Comparison of ENCODE assay signal across 9 cellular contexts in the genomic region with DNA sequence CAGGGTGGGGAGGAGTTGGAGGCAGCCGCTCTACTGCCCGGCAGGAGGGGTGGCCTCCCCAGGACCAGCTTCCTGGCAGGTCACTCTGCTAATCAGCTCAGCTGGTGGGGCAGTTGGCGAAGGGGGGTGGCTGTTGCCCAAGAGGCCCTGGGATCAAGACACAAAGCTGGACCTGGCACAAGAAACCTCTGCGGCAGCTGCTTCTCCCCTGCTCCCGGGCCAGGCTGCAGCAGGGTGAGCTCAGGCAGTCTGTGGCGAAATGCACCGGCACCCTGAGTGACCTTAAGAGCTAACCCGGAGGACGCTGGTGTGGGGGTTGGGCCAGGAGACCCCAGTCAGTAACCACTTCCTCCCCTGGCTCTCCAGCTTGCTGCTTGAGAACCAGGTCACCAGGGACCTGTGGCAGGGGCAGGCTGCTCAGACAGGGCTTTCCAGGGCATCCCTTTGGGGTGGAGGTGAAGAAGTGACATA. TPM values are rescaled to one million over a fixed set of nuclear protein-coding genes. Genes with fewer than 3 reads are reported as not detected.
DNase-seq lines count a peak whose midpoint lies in the region; ATAC-seq and TF ChIP-seq lines count a peak whose summit lies in the region.
"Had no signal": no experiment of that assay in that cellular context is flagged by ENCODE, and none has a peak within 500 bp of the region (broad histone marks: within the 10 kb centered on the region; RNA-seq: fewer than 3 reads in every experiment).

No MANE protein-coding gene starts in this region.

- H3K27ac ChIP-seq in OCI-LY7 (ENCODE audit: low read depth, low read length, poor library complexity, severe bottlenecking) (no peak overlapping the region), colonic mucosa (peak overlapping the region; percentile 50), foreskin keratinocyte (no peak overlapping the region)

- no peaks in the 10 kb centered on the region for H3K9me2 ChIP-seq in OCI-LY7 (ENCODE audit: insufficient read depth, low read length)

- H3K4me2 ChIP-seq in OCI-LY7 (ENCODE audit: low read length) = no peak overlapping the region

- H3K4me1 Mint-ChIP-seq in natural killer cell = peaks cover 80 to 87% of the 10 kb centered on the region in 2 donors

- DNase-seq in GDM1 (lab: John Stamatoyannopoulos, UW) (peak; percentile 24), OCI-LY7 (ENCODE audit: low spot score) (peak; percentile 3), colonic mucosa (peak; percentile 31), natural killer cell (peak; percentile 76), foreskin keratinocyte (no peak), GM13977 (ENCODE audit: low spot score) (no peak)

- TF ChIP-seq CTCF in OCI-LY7 (conservative IDR thresholded peaks at IDR 0.05; ENCODE audit: low read length) (no peak), colonic mucosa (IDR thresholded peaks at IDR 0.05) (no peak), natural killer cell (IDR thresholded peaks at IDR 0.05) (no peak), foreskin keratinocyte (conservative IDR thresholded peaks at IDR 0.05) (no peak), GM13977 (IDR thresholded peaks at IDR 0.05; ENCODE audit: extremely low read depth, insufficient read depth, missing control alignments) (no peak)

- no peaks in the 10 kb centered on the region for H3K36me3 Mint-ChIP-seq in natural killer cell

- peak overlapping the region in 1 of 2 donors; percentile 26 for H3K9ac ChIP-seq in colonic mucosa (ENCODE audit: low read depth in 2 of 2, low read length in 2 of 2)

- H3K27me3 ChIP-seq in colonic mucosa = no peaks in the 10 kb centered on the region
- H3K27me3 ChIP-seq in foreskin keratinocyte = peaks cover 2% of the 10 kb centered on the region

- in situ Hi-C loops in GM13977 (cut with MboI; ENCODE audit: low pct_unique_long_range_greater_than_20kb, low sequenced_read_pairs, unreplicated experiment) = no loop called here

- H3K79me2 ChIP-seq in OCI-LY7 (ENCODE audit: insufficient read depth, low read depth, low read length) = no peaks in the 10 kb centered on the region

- H3K9me3 ChIP-seq in OCI-LY7 (ENCODE audit: low read length) = no peaks in the 10 kb centered on the region
- H3K9me3 ChIP-seq in colonic mucosa = no peaks in the 10 kb centered on the region

- H3K4me1 ChIP-seq in OCI-LY7 (ENCODE audit: insufficient read depth, low read length, poor library complexity, severe bottlenecking) (no peaks in the 10 kb centered on the region), colonic mucosa (no peaks in the 10 kb centered on the region), foreskin keratinocyte (no peaks in the 10 kb centered on the region)

- POLR2A ChIA-PET in OCI-LY7 (lab: Charles Lee) = no interaction called here

- H3K36me3 ChIP-seq in OCI-LY7 (ENCODE audit: insufficient read depth, low read length) (no peaks in the 10 kb centered on the region), colonic mucosa (no peaks in the 10 kb centered on the region)

- no peak overlapping the region for H2AFZ ChIP-seq in OCI-LY7 (ENCODE audit: low read length)

- CTCF ChIA-PET in OCI-LY7 (lab: Charles Lee; ENCODE audit: unreplicated experiment) = no interaction called here

- peak overlapping the region; percentile 100 for H3K27ac Mint-ChIP-seq in natural killer cell

- H4K20me1 ChIP-seq in OCI-LY7 (ENCODE audit: insufficient read depth, low read length) = no peaks in the 10 kb centered on the region

- H3K4me3 Mint-ChIP-seq in natural killer cell = peak overlapping the region; percentile 94

- no TSS peak for BruUV-seq in OCI-LY7 (replicated peaks; lab: Mats Ljungman, UMichigan)

- intact Hi-C loops in OCI-LY7 (cut with micrococcal nuclease; ENCODE audit: unreplicated experiment) = no loop called here
- intact Hi-C loops in colonic mucosa (cut with DNase I) = no loop called here
- intact Hi-C loops in natural killer cell (cut with micrococcal nuclease) = loop anchor here (5.0 to 10.0 kb wide), 5 partner anchors 187 to 1213 kb away; partner anchors contain the start of gene PPP1CB

- H3K4me3 ChIP-seq in OCI-LY7 (ENCODE audit: low read depth, low read length, poor library complexity, severe bottlenecking) (no peak overlapping the region), colonic mucosa (no peak overlapping the region)

- H3K27me3 Mint-ChIP-seq in natural killer cell (ENCODE audit: low read depth in 2 of 2) = no peaks in the 10 kb centered on the region

- ATAC-seq in natural killer cell (peak; percentile 21 to 50 (median 31)), GM19397 (IDR thresholded peaks at IDR 0.05; ENCODE audit: unreplicated experiment) (no peak), foreskin keratinocyte (no peak), GM18909 (IDR thresholded peaks at IDR 0.05; ENCODE audit: poor library complexity, unreplicated experiment) (no peak)

- no peaks in the 10 kb centered on the region for H3K9me3 Mint-ChIP-seq in natural killer cell

RNA-seq across cellular contexts. Expression of gene TOGARAM2, which starts 31.1 kb away (rescaled TPM):
- 0.03 and 1.6 TPM in 2 replicates for total RNA-seq in OCI-LY7 (2014; rRNA removed; shearing (Covaris generic))
- not detected in 2 replicates for total RNA-seq in OCI-LY7 (2022)
- under 1 TPM; 0.24 to 0.59 TPM for total RNA-seq in colonic mucosa
- 10 to 100 TPM; 25.9 to 53.2 (median 30.8) TPM for total RNA-seq in natural killer cell
- total RNA-seq in foreskin keratinocyte = 0.24 and 0.28 TPM in 2 replicates
- polyA plus RNA-seq in foreskin keratinocyte = 0.06 and 0.10 TPM in 2 replicates
- total RNA-seq: renal cortical epithelial cell had no signal

Comparison
In these comparisons a context has a peak if more than half of its experiments do, and no peak if none do; other contexts are left out.
1. DNase-seq: peak in GDM1 (single experiment), OCI-LY7 (single experiment), colonic mucosa (single experiment) and natural killer cell (single experiment); none in foreskin keratinocyte (0 of 2) and GM13977 (single experiment).
2. ATAC-seq: peak in natural killer cell (3 of 3); none in GM19397 (single experiment), foreskin keratinocyte (single experiment) and GM18909 (single experiment).
3. RNA of gene TOGARAM2, which starts 31.1 kb away (total RNA-seq): 25.9 to 53.2 TPM in natural killer cell; 0.24 to 0.59 TPM in colonic mucosa, 0.24 to 0.28 TPM in foreskin keratinocyte and 0.03 to 1.6 TPM in OCI-LY7; every median in the first group is over 10 times any median in the second.